Comparison of ENCODE assay signal across 8 cellular contexts in the genomic region with DNA sequence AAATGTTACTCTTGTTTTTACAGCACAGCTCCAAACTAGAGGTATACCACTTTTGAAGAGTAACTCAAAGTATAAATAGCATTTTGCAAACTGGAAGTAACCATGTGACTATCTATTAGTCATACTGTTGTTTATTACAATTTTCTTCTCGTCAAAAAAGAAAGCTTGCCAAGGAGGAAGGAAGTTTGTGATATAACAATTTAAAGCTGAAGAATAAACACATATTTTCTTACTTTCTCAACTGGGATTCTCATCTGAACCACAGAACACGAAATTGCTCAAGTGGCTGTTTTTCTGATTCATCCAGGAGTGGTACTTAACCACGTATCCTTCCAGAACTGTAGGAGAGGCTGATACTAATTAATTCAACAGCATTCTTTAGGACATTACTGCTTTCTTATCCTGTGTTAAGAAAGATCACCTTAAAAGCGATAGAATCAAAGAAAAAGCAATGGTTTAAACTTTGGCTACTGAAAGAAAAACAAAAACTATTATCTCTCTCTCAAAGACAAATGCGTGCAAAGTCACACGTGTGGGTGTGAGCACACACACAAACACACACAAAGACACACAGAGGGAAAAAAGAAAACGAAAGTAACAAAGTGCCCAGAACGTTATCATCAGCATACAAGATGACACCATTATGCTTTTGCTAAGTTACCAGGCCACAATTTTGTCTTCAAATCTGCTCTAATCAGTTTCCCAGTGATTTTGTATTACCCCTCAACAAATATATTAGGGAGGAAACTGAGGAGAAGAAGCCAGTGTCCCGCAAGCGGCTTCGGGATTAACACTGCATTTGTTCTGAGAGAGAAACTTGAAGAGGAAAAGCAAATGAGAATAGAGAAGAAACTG. TPM values are rescaled to one million over a fixed set of nuclear protein-coding genes. Genes with fewer than 3 reads are reported as not detected.
DNase-seq lines count a peak whose midpoint lies in the region; ATAC-seq and TF ChIP-seq lines count a peak whose summit lies in the region.

CLEC2B (minus strand) TSS at position 48 of the 855 bp plus-strand sequence.

- no peaks in the 10 kb centered on the region for H3K9me3 Mint-ChIP-seq in activated T-cell treated with anti-CD3 and anti-CD28 coated beads, Interleukin-2, amount 50 U/mL, for 24 hours

- H3K56ac ChIP-seq in IMR-90 (ENCODE audit: extremely low read depth, insufficient read depth, low read length): peak within 1 kb of the TSS; percentile 90

- peak within 1 kb of the TSS; percentile 92 for H2BK5ac ChIP-seq in IMR-90 (ENCODE audit: low read depth, low read length, poor library complexity, severe bottlenecking)

- TF ChIP-seq CTCF in IMR-90 (conservative IDR thresholded peaks at IDR 0.05; ENCODE audit: low read depth, low read length) (no peak), fibroblast of villous mesenchyme (IDR thresholded peaks at IDR 0.05; ENCODE audit: insufficient read depth, low read depth, low read length) (no peak), prostate gland (IDR thresholded peaks at IDR 0.05) (no peak)

- peak within 1 kb of the TSS; percentile 88 for H3K4me3 Mint-ChIP-seq in activated T-cell treated with anti-CD3 and anti-CD28 coated beads, Interleukin-2, amount 50 U/mL, for 24 hours

- in situ Hi-C loops in IMR-90 (cut with MboI; ENCODE audit: low sequenced_read_pairs): no loop called here

- H2BK15ac ChIP-seq in IMR-90 (ENCODE audit: low read depth, low read length): peak within 1 kb of the TSS; percentile 81

- peak within 1 kb of the TSS; percentile 80 for H2BK20ac ChIP-seq in IMR-90 (ENCODE audit: low read depth, low read length)

- no peak for DNase-seq in activated T-cell treated with anti-CD3 and anti-CD28 coated beads, Interleukin-2, amount 50 U/mL, for 24 hours
- DNase-seq in activated T-cell treated with anti-CD3 and anti-CD28 coated beads for 4 hours: no peak
- peak; percentile 85 for DNase-seq in IMR-90
- peak; percentile 9 for DNase-seq in activated CD8-positive, alpha-beta memory T cell treated with anti-CD3 and anti-CD28 coated beads, Interleukin-2, amount 50 U/mL, for 1 hour (ENCODE audit: extremely low read depth)
- DNase-seq in fibroblast of villous mesenchyme (ENCODE audit: low read depth): peak; percentile 93
- DNase-seq in prostate gland (ENCODE audit: low spot score): no peak
- no peak for DNase-seq in Ammon's horn (ENCODE audit: low spot score)
- no peak for DNase-seq in superior temporal gyrus (ENCODE audit: extremely low spot score)

- WGBS in IMR-90 (ENCODE audit: extremely low coverage in 2 of 2, insufficient read length in 1 of 2), 2 experiments: no CpG with 5 or more reads among the region's 11 CpGs
- 9% methylated on average over 11 of the region's 11 CpGs for WGBS in prostate gland

- peak within 1 kb of the TSS; percentile 46 for H3K14ac ChIP-seq in IMR-90 (replicated peaks; ENCODE audit: low read depth, low read length)

- H3K4me3 ChIP-seq in IMR-90 (ENCODE audit: insufficient read depth, low read depth, low read length): peak within 1 kb of the TSS; percentile 69
- H3K4me3 ChIP-seq in fibroblast of villous mesenchyme (ENCODE audit: low read depth, low read length): peak within 1 kb of the TSS; percentile 67
- peak within 1 kb of the TSS; percentile 25 to 33 for H3K4me3 ChIP-seq in prostate gland

- TF ChIP-seq POLR2A in IMR-90 (IDR thresholded peaks at IDR 0.05; ENCODE audit: low read depth, low read length) (no peak), prostate gland (IDR thresholded peaks at IDR 0.05) (peak; percentile 40)

- POLR2A ChIA-PET in IMR-90 (lab: Charles Lee; ENCODE audit: unreplicated experiment): no interaction called here

- H4K20me1 ChIP-seq in IMR-90 (ENCODE audit: insufficient read depth, low read length): no peaks in the 10 kb centered on the region

- peak; percentile 90 for ATAC-seq in IMR-90 (ENCODE audit: low read depth)

- peak within 1 kb of the TSS; percentile 99 for H3K18ac ChIP-seq in IMR-90 (ENCODE audit: low read depth, low read length)

- H3K27me3 Mint-ChIP-seq in activated T-cell treated with anti-CD3 and anti-CD28 coated beads, Interleukin-2, amount 50 U/mL, for 24 hours: no peaks in the 10 kb centered on the region

- H3K9ac ChIP-seq in IMR-90 (ENCODE audit: low read depth, low read length): peak within 1 kb of the TSS; percentile 81

- peak within 1 kb of the TSS; percentile 99 for H3K27ac Mint-ChIP-seq in activated T-cell treated with anti-CD3 and anti-CD28 coated beads, Interleukin-2, amount 50 U/mL, for 24 hours

- no peak for TF ChIP-seq RAD21 in IMR-90 (IDR thresholded peaks at IDR 0.05; ENCODE audit: low read length)

- H2AK9ac ChIP-seq in IMR-90 (replicated peaks; ENCODE audit: low read depth, low read length, poor library complexity): no peak within 1 kb of the TSS

- H2AFZ ChIP-seq in IMR-90 (replicated peaks; ENCODE audit: low read length, poor library complexity): peak within 1 kb of the TSS; percentile 73

- H2AK5ac ChIP-seq in IMR-90 (ENCODE audit: low read depth, low read length): peak within 1 kb of the TSS; percentile 30; the same call in 1 of the 2 replicates

- H3K27me3 ChIP-seq in IMR-90 (ENCODE audit: control insufficient read depth, insufficient read depth, low read length): no peaks in the 10 kb centered on the region
- no peaks in the 10 kb centered on the region for H3K27me3 ChIP-seq in prostate gland (replicated peaks; ENCODE audit: insufficient read depth)

- H3K27ac ChIP-seq in IMR-90 (ENCODE audit: insufficient read depth, low read length) (peak within 1 kb of the TSS; percentile 85; the same call in 1 of the 2 replicates), prostate gland (peak within 1 kb of the TSS; percentile 73 to 75)

- H3K4me2 ChIP-seq in IMR-90 (ENCODE audit: low read depth, low read length): peak within 1 kb of the TSS; percentile 99

- BruUV-seq in IMR-90 (replicated peaks; lab: Mats Ljungman, UMichigan): no TSS peak

- no peaks in the 10 kb centered on the region for H3K9me1 ChIP-seq in IMR-90 (ENCODE audit: insufficient read depth, low read length)

- H3K23ac ChIP-seq in IMR-90 (ENCODE audit: low read depth, low read length): peak within 1 kb of the TSS; percentile 85

- H3K9me3 ChIP-seq in IMR-90 (ENCODE audit: control insufficient read depth, insufficient read depth, low read length) (no peaks in the 10 kb centered on the region), prostate gland (no peaks in the 10 kb centered on the region)

- CTCF ChIA-PET in IMR-90 (lab: Yijun Ruan, JAX): no interaction called here

- peak within 1 kb of the TSS; percentile 69 to 72 for H4K8ac ChIP-seq in IMR-90 (ENCODE audit: low read depth in 2 of 2, low read length in 2 of 2)

- peaks cover 11% of the 10 kb centered on the region for H3K36me3 Mint-ChIP-seq in activated T-cell treated with anti-CD3 and anti-CD28 coated beads, Interleukin-2, amount 50 U/mL, for 24 hours (ENCODE audit: low read depth)

- peak within 1 kb of the TSS; percentile 72 for H3K4ac ChIP-seq in IMR-90 (ENCODE audit: low read depth, low read length)

- H3K4me1 Mint-ChIP-seq in activated T-cell treated with anti-CD3 and anti-CD28 coated beads, Interleukin-2, amount 50 U/mL, for 24 hours (ENCODE audit: low read depth): peaks cover 37% of the 10 kb centered on the region

- H2BK120ac ChIP-seq in IMR-90 (ENCODE audit: low read depth, low read length): peak within 1 kb of the TSS; percentile 78

- peak within 1 kb of the TSS; percentile 96 for H4K5ac ChIP-seq in IMR-90 (ENCODE audit: low read depth, low read length)

- no peaks in the 10 kb centered on the region for H3K79me1 ChIP-seq in IMR-90 (ENCODE audit: low read depth in 1 of 2, low read length in 2 of 2)

- intact Hi-C loops in IMR-90 (cut with micrococcal nuclease): loop anchor here (5.0 kb wide), 1 partner anchor 343 kb away; the partner anchor contains the start of gene GABARAPL1
- intact Hi-C loops in prostate gland (cut with DNase I): no loop called here

- dilution Hi-C loops in IMR-90 (cut with HindIII; ENCODE audit: low sequenced_read_pairs, unreplicated experiment): no loop called here

- no peaks in the 10 kb centered on the region for H3K36me3 ChIP-seq in IMR-90 (ENCODE audit: control insufficient read depth, insufficient read depth, low read length)
- H3K36me3 ChIP-seq in prostate gland: no peaks in the 10 kb centered on the region

- peaks cover 2% of the 10 kb centered on the region; the same call in 1 of the 2 replicates for H3K4me1 ChIP-seq in IMR-90 (ENCODE audit: control insufficient read depth, insufficient read depth, low read length)
- H3K4me1 ChIP-seq in prostate gland (replicated peaks): no peaks in the 10 kb centered on the region

- H4K91ac ChIP-seq in IMR-90 (ENCODE audit: insufficient read depth, low read depth, low read length): peak within 1 kb of the TSS; percentile 55

TF ChIP-seq in IMR-90, 13 proteins besides CTCF, POLR2A, EP300 and RAD21:
- no peak for TF ChIP-seq SMC3 (IDR thresholded peaks at IDR 0.05; ENCODE audit: low read depth, low read length)
- peak; percentile 83 for TF ChIP-seq CEBPB (IDR thresholded peaks at IDR 0.05; ENCODE audit: low read depth, low read length)
- TF ChIP-seq FOS (IDR thresholded peaks at IDR 0.05; ENCODE audit: low read depth, low read length): peak; percentile 61; the same call in 1 of the 2 replicates
- TF ChIP-seq MAFK (IDR thresholded peaks at IDR 0.05; ENCODE audit: low read depth, low read length): peak; percentile 25; the same call in 1 of the 2 replicates
- peak; percentile 45; the same call in 1 of the 2 replicates for TF ChIP-seq USF2 (IDR thresholded peaks at IDR 0.05; ENCODE audit: low read depth, low read length)
- no peak for TF ChIP-seq MXI1 (IDR thresholded peaks at IDR 0.05; ENCODE audit: borderline replicate concordance, low read depth, low read length)
- no peak for TF ChIP-seq RCOR1 (IDR thresholded peaks at IDR 0.05; ENCODE audit: insufficient replicate concordance, low read length)
- TF ChIP-seq NFE2L2 (IDR thresholded peaks at IDR 0.05; ENCODE audit: low read depth, low read length): no peak
- TF ChIP-seq MAZ (IDR thresholded peaks at IDR 0.05; ENCODE audit: borderline replicate concordance, low read depth, low read length): no peak

RNA-seq across cellular contexts. Expression of gene CLEC2B, which starts in this region (rescaled TPM):
- total RNA-seq in IMR-90 (2012; rRNA removed) (0.18 and 0.56 TPM in 2 replicates), fibroblast of villous mesenchyme (40.6 and 47.9 TPM in 2 replicates), prostate gland (1 to 10 TPM; 4.1 to 6.0 TPM)
- polyA plus RNA-seq in IMR-90 (2012; rRNA removed): 0.27 and 0.31 TPM in 2 replicates
- polyA plus RNA-seq in IMR-90 (2012; cell fraction: cytosol; rRNA removed): not detected in 2 replicates
- polyA plus RNA-seq in IMR-90 (2012; cell fraction: nucleus; rRNA removed; ENCODE audit: low replicate concordance): 0.14 TPM in 1 of 2 replicates, not detected in the other

Comparison
In these comparisons a context has a peak if more than half of its experiments do, and no peak if none do; other contexts are left out.
1. Peak in DNase-seq, ATAC-seq, H3K4me3 ChIP-seq, H3K27ac ChIP-seq, H3K9ac ChIP-seq and H3K4me2 ChIP-seq in IMR-90; RNA of the gene not detected or under 1 TPM.
2. DNase-seq: peak in activated CD8-positive, alpha-beta memory T cell treated with anti-CD3 and anti-CD28 coated beads, Interleukin-2, amount 50 U/mL, for 1 hour (single experiment) and fibroblast of villous mesenchyme (single experiment); none in activated T-cell treated with anti-CD3 and anti-CD28 coated beads, Interleukin-2, amount 50 U/mL, for 24 hours (single experiment), activated T-cell treated with anti-CD3 and anti-CD28 coated beads for 4 hours (single experiment), prostate gland (single experiment), Ammon's horn (single experiment) and superior temporal gyrus (single experiment).
3. Peak in every context shown above with its lines, with median percentiles within 50 percentile points of each other: H3K4me3 ChIP-seq.